ENCODE assay signal across 28 cellular contexts in genomic region chr7:44392618-44393010, GRCh38.
DNase-seq lines count a peak whose midpoint lies in the region; ATAC-seq and TF ChIP-seq lines count a peak whose summit lies in the region.
"Had no signal": no experiment of that assay in that cellular context is flagged by ENCODE, and none has a peak within 500 bp of the region (broad histone marks: within the 10 kb centered on the region; RNA-seq: fewer than 3 reads in every experiment).

No MANE protein-coding gene starts in this region.

- no peak overlapping the region for H3K18ac ChIP-seq in neuronal stem cell (ENCODE audit: low read length)

- no peaks in the 10 kb centered on the region for H3K4me1 ChIP-seq in CD8-positive, alpha-beta T cell (ENCODE audit: insufficient read depth, low read length)
- H3K4me1 ChIP-seq in esophagus muscularis mucosa, result peaks cover 0 to 6% (median 4%) of the 10 kb centered on the region in 4 donors
- no peaks in the 10 kb centered on the region for H3K4me1 ChIP-seq in neuronal stem cell (ENCODE audit: control insufficient read depth in 2 of 2, insufficient read depth in 1 of 2, low read depth in 1 of 2, low read length in 2 of 2)
- H3K4me1 ChIP-seq in tibial nerve, result no peaks in the 10 kb centered on the region
- H3K4me1 ChIP-seq: BLaER1 treated with 17β-estradiol and CSF1 and Interleukin-3, amounts not matched to agents 10 nM and 100 nM; Caco-2; HAP-1 had no signal

- no peak overlapping the region for H3K4me2 ChIP-seq in neuronal stem cell (ENCODE audit: insufficient read depth, low read length, poor library complexity, severe bottlenecking)
- H3K4me2 ChIP-seq: BLaER1 treated with 17β-estradiol and CSF1 and Interleukin-3, amounts not matched to agents 10 nM and 100 nM; GM23338 had no signal

- H2BK5ac ChIP-seq in neuronal stem cell (ENCODE audit: low read length), result no peak overlapping the region

- CTCF ChIA-PET in CD8-positive, alpha-beta T cell (lab: Charles Lee), result interaction anchor here (1.0 to 1.3 kb wide), 2 partner anchors 9 to 16 kb away, joined by 3 to 4 read pairs; no protein-coding TSS in a partner anchor

- no peak overlapping the region for H3K27ac ChIP-seq in CD8-positive, alpha-beta T cell (ENCODE audit: low read depth, low read length)
- no peak overlapping the region for H3K27ac ChIP-seq in esophagus muscularis mucosa (replicated peaks in 1 of 4)
- no peak overlapping the region for H3K27ac ChIP-seq in neuronal stem cell (replicated peaks; ENCODE audit: low read length)
- H3K27ac ChIP-seq in tibial nerve, result no peak overlapping the region
- H3K27ac ChIP-seq: BLaER1 treated with 17β-estradiol and CSF1 and Interleukin-3, amounts not matched to agents 10 nM and 100 nM had no signal

- H3K9me3 Mint-ChIP-seq in activated naive CD4-positive, alpha-beta T cell treated with anti-CD3 and anti-CD28 coated beads, Interleukin-2, amount 50 U/mL, for 24 hours, result no peaks in the 10 kb centered on the region
- no peaks in the 10 kb centered on the region for H3K9me3 Mint-ChIP-seq in CD8-positive, alpha-beta T cell
- H3K9me3 Mint-ChIP-seq: CD4-positive, alpha-beta memory T cell; GM23338; HFFc6 had no signal

- H4K8ac ChIP-seq in neuronal stem cell (ENCODE audit: low read depth, low read length), result no peak overlapping the region

- H2BK12ac ChIP-seq in neuronal stem cell (ENCODE audit: low read length), result no peak overlapping the region

- no peaks in the 10 kb centered on the region for H3K27me3 Mint-ChIP-seq in activated naive CD4-positive, alpha-beta T cell treated with anti-CD3 and anti-CD28 coated beads, Interleukin-2, amount 50 U/mL, for 24 hours
- H3K27me3 Mint-ChIP-seq in CD8-positive, alpha-beta T cell (ENCODE audit: low read depth), result no peaks in the 10 kb centered on the region
- H3K27me3 Mint-ChIP-seq: CD4-positive, alpha-beta memory T cell had no signal

- H3K4me3 Mint-ChIP-seq in activated naive CD4-positive, alpha-beta T cell treated with anti-CD3 and anti-CD28 coated beads, Interleukin-2, amount 50 U/mL, for 24 hours, result no peak overlapping the region
- H3K4me3 Mint-ChIP-seq in CD8-positive, alpha-beta T cell, result no peak overlapping the region
- H3K4me3 Mint-ChIP-seq: CD4-positive, alpha-beta memory T cell; GM23338; HFFc6 had no signal

- no peaks in the 10 kb centered on the region for H3K79me1 ChIP-seq in neuronal stem cell (ENCODE audit: low read depth, low read length)

- no peak overlapping the region for H3K4ac ChIP-seq in neuronal stem cell (ENCODE audit: low read length)

- no peak overlapping the region for H2BK15ac ChIP-seq in neuronal stem cell (ENCODE audit: low read length)

- intact Hi-C loops in CD8-positive, alpha-beta T cell (cut with DNase I, micrococcal nuclease), result no loop called here
- intact Hi-C loops in esophagus muscularis mucosa (cut with DNase I), result no loop called here

- H3K9me3 ChIP-seq in CD8-positive, alpha-beta T cell (ENCODE audit: low read length), result no peaks in the 10 kb centered on the region
- H3K9me3 ChIP-seq in esophagus muscularis mucosa, result no peaks in the 10 kb centered on the region
- no peaks in the 10 kb centered on the region for H3K9me3 ChIP-seq in neuronal stem cell (replicated peaks in 1 of 2; ENCODE audit: control insufficient read depth in 2 of 2, insufficient read depth in 1 of 2, low read depth in 1 of 2, low read length in 2 of 2)
- no peaks in the 10 kb centered on the region for H3K9me3 ChIP-seq in tibial nerve
- H3K9me3 ChIP-seq: BLaER1 treated with 17β-estradiol and CSF1 and Interleukin-3, amounts not matched to agents 10 nM and 100 nM; Caco-2; HAP-1 had no signal

- H3K14ac ChIP-seq in neuronal stem cell (ENCODE audit: low read length), result no peak overlapping the region

- H2AK5ac ChIP-seq in neuronal stem cell (ENCODE audit: low read depth, low read length), result no peak overlapping the region

- no peak for ATAC-seq in CD8-positive, alpha-beta T cell
- ATAC-seq: GM12878, GM23338, PC-3 had no signal

- H4K91ac ChIP-seq in neuronal stem cell (ENCODE audit: low read depth, low read length, poor library complexity), result no peak overlapping the region

- H3K4me1 Mint-ChIP-seq in activated naive CD4-positive, alpha-beta T cell treated with anti-CD3 and anti-CD28 coated beads, Interleukin-2, amount 50 U/mL, for 24 hours, result no peaks in the 10 kb centered on the region
- no peaks in the 10 kb centered on the region for H3K4me1 Mint-ChIP-seq in CD8-positive, alpha-beta T cell (ENCODE audit: low read depth)
- H3K4me1 Mint-ChIP-seq: GM23338 had no signal

- peaks cover 41% of the 10 kb centered on the region for H3K36me3 ChIP-seq in CD8-positive, alpha-beta T cell (ENCODE audit: insufficient read depth, low read length)
- H3K36me3 ChIP-seq in esophagus muscularis mucosa (peaks cover 29 to 85% (median 65%) of the 10 kb centered on the region in 4 donors), neuronal stem cell (replicated peaks in 1 of 2; ENCODE audit: control insufficient read depth in 2 of 2, insufficient read depth in 2 of 2, low read length in 2 of 2) (peaks cover 34 to 78% of the 10 kb centered on the region in 2 donors), tibial nerve (peaks cover 2 to 70% (median 7%) of the 10 kb centered on the region in 3 donors)

- no peak overlapping the region for H3K4me3 ChIP-seq in CD8-positive, alpha-beta T cell (ENCODE audit: low read depth, low read length)
- no peak overlapping the region for H3K4me3 ChIP-seq in esophagus muscularis mucosa
- no peak overlapping the region for H3K4me3 ChIP-seq in neuronal stem cell (ENCODE audit: low read length in 2 of 2)
- H3K4me3 ChIP-seq in tibial nerve, result no peak overlapping the region
- H3K4me3 ChIP-seq: BLaER1 treated with 17β-estradiol and CSF1 and Interleukin-3, amounts not matched to agents 10 nM and 100 nM; GM12878; GM23338; HAP-1; K562 had no signal

- H3K9ac ChIP-seq in neuronal stem cell (ENCODE audit: low read depth, low read length, poor library complexity), result no peak overlapping the region
- H3K9ac ChIP-seq: BLaER1 treated with 17β-estradiol and CSF1 and Interleukin-3, amounts not matched to agents 10 nM and 100 nM had no signal

- no peak for TF ChIP-seq EP300 in esophagus muscularis mucosa (IDR thresholded peaks at IDR 0.05)
- no peak for TF ChIP-seq EP300 in tibial nerve (IDR thresholded peaks at IDR 0.05)

- no peak for TF ChIP-seq CTCF in CD8-positive, alpha-beta T cell (IDR thresholded peaks at IDR 0.05)
- TF ChIP-seq CTCF in esophagus muscularis mucosa (IDR thresholded peaks at IDR 0.05) (no peak), tibial nerve (IDR thresholded peaks at IDR 0.05) (no peak)

- DNase-seq in activated naive CD4-positive, alpha-beta T cell (lab: John Stamatoyannopoulos, UW), result no peak
- peak in 1 of 7 experiments; percentile 23 for DNase-seq in CD8-positive, alpha-beta T cell
- DNase-seq in esophagus muscularis mucosa (ENCODE audit: extremely low spot score) (peak; percentile 55), neuronal stem cell (ENCODE audit: low spot score) (no peak), T-helper 1 cell (no peak), midbrain (lab: John Stamatoyannopoulos, UW) (no peak), tibial nerve (ENCODE audit: low spot score in 2 of 2) (no peak)
- DNase-seq: AML-193; Caco-2; CD4-positive, alpha-beta memory T cell; DMS79; EL; GDM1; HFFc6; Kasumi-1; NCI-H1105 treated with DMSO at 0.1 percent for 48 hours; NCI-H146; NCI-H446; NCI-H524 treated with DMSO at 0.1 percent for 48 hours; NCI-H774; NK-92 treated with Interleukin-12 subunit alpha and Interleukin-12 subunit beta, amount 100 ng/mL, for 24 hours; PC-3 had no signal

- H3K27me3 ChIP-seq in CD8-positive, alpha-beta T cell (ENCODE audit: insufficient read depth, low read length), result no peaks in the 10 kb centered on the region
- H3K27me3 ChIP-seq in esophagus muscularis mucosa (no peaks in the 10 kb centered on the region), neuronal stem cell (ENCODE audit: control insufficient read depth in 3 of 3, insufficient read depth in 3 of 3, low read depth in 1 of 3, low read length in 3 of 3) (no peaks in the 10 kb centered on the region), tibial nerve (no peaks in the 10 kb centered on the region)
- H3K27me3 ChIP-seq: BLaER1 treated with 17β-estradiol and CSF1 and Interleukin-3, amounts not matched to agents 10 nM and 100 nM had no signal

- H3K23ac ChIP-seq in neuronal stem cell (ENCODE audit: low read depth, low read length, poor library complexity), result peak overlapping the region; percentile 17

- POLR2A ChIA-PET in CD8-positive, alpha-beta T cell (lab: Charles Lee), result no interaction called here

- no peak overlapping the region for H2AFZ ChIP-seq in neuronal stem cell (ENCODE audit: low read length)
- H2AFZ ChIP-seq: GM23338 had no signal

- H3K27ac Mint-ChIP-seq in activated naive CD4-positive, alpha-beta T cell treated with anti-CD3 and anti-CD28 coated beads, Interleukin-2, amount 50 U/mL, for 24 hours, result peak overlapping the region; percentile 21
- H3K27ac Mint-ChIP-seq in CD8-positive, alpha-beta T cell, result peak overlapping the region; percentile 41
- H3K27ac Mint-ChIP-seq: GM23338, HFFc6 had no signal

- TF ChIP-seq POLR2A in esophagus muscularis mucosa (IDR thresholded peaks at IDR 0.05; ENCODE audit: low read depth) (no peak), tibial nerve (IDR thresholded peaks at IDR 0.05) (no peak)

- H2BK120ac ChIP-seq in neuronal stem cell (ENCODE audit: low read depth, low read length), result no peak overlapping the region

- peaks cover 9% of the 10 kb centered on the region for H3K36me3 Mint-ChIP-seq in activated naive CD4-positive, alpha-beta T cell treated with anti-CD3 and anti-CD28 coated beads, Interleukin-2, amount 50 U/mL, for 24 hours
- peaks cover 81% of the 10 kb centered on the region for H3K36me3 Mint-ChIP-seq in CD8-positive, alpha-beta T cell
